ENCODE assay signal across 25 cellular contexts in genomic region chr2:84727315-84727714, GRCh38.
"Had no signal": no experiment of that assay in that cellular context is flagged by ENCODE, and none has a peak within 500 bp of the region (broad histone marks: within the 10 kb centered on the region; RNA-seq: fewer than 3 reads in every experiment).

No MANE protein-coding gene starts in this region.

- ATAC-seq: activated CD8-positive, alpha-beta T cell treated with anti-CD3 and anti-CD28 coated beads for 36 hours; activated naive CD8-positive, alpha-beta T cell treated with anti-CD3 and anti-CD28 coated beads, Interleukin-2, amount 50 U/mL, for 24 hours; T-cell; T-helper 17 cell had no signal

- H3K27ac Mint-ChIP-seq: activated B cell treated with CpG ODN at 0.5 μM for 24 hours; activated CD4-positive, alpha-beta memory T cell treated with anti-CD3 and anti-CD28 coated beads for 36 hours; activated CD8-positive, alpha-beta T cell treated with anti-CD3 and anti-CD28 coated beads for 36 hours; activated naive CD8-positive, alpha-beta T cell; activated naive CD8-positive, alpha-beta T cell treated with anti-CD3 and anti-CD28 coated beads, Interleukin-2, amount 10 ng/mL, durations not matched to agents 7 days and 5 days; activated naive CD8-positive, alpha-beta T cell treated with anti-CD3 and anti-CD28 coated beads, Interleukin-2, amount 50 U/mL, for 24 hours; activated T-helper 1 cell treated with anti-CD3 and anti-CD28 coated beads, Interleukin-12 subunit alpha, Interleukin-12 subunit beta, Interleukin-2, Interleukin-4 antibody, amounts not matched to agents 30 ng/mL and 10 ng/mL and 1 ng/mL, durations not matched to agents 14 hours and 24 hours and 36 hours; activated T-helper 2 cell treated with anti-CD3 and anti-CD28 coated beads, Interferon-gamma antibody, Interleukin-2, Interleukin-4, amounts not matched to agents 10 μg/mL and 5 μg/mL and 100 μg/mL, durations not matched to agents 14 hours and 24 hours and 36 hours; brain; T-cell; T-helper 17 cell had no signal

- H3K4me3 Mint-ChIP-seq: activated B cell treated with CpG ODN at 0.5 μM for 24 hours; activated CD4-positive, alpha-beta memory T cell treated with anti-CD3 and anti-CD28 coated beads for 36 hours; activated CD8-positive, alpha-beta T cell treated with anti-CD3 and anti-CD28 coated beads for 36 hours; activated naive CD8-positive, alpha-beta T cell; activated naive CD8-positive, alpha-beta T cell treated with anti-CD3 and anti-CD28 coated beads, Interleukin-2, amount 10 ng/mL, durations not matched to agents 7 days and 5 days; activated naive CD8-positive, alpha-beta T cell treated with anti-CD3 and anti-CD28 coated beads, Interleukin-2, amount 50 U/mL, for 24 hours; activated T-helper 1 cell treated with anti-CD3 and anti-CD28 coated beads, Interleukin-12 subunit alpha, Interleukin-12 subunit beta, Interleukin-2, Interleukin-4 antibody, amounts not matched to agents 30 ng/mL and 10 ng/mL and 1 ng/mL, durations not matched to agents 14 hours and 24 hours and 36 hours; brain; central memory CD8-positive, alpha-beta T cell; T-cell; T-helper 17 cell had no signal

- H3K27me3 Mint-ChIP-seq: activated CD4-positive, alpha-beta memory T cell treated with anti-CD3 and anti-CD28 coated beads for 36 hours; activated CD8-positive, alpha-beta T cell treated with anti-CD3 and anti-CD28 coated beads for 36 hours; activated naive CD8-positive, alpha-beta T cell; activated naive CD8-positive, alpha-beta T cell treated with anti-CD3 and anti-CD28 coated beads, Interleukin-2, amount 10 ng/mL, durations not matched to agents 7 days and 5 days; activated naive CD8-positive, alpha-beta T cell treated with anti-CD3 and anti-CD28 coated beads, Interleukin-2, amount 50 U/mL, for 24 hours; brain; central memory CD8-positive, alpha-beta T cell; T-cell; T-helper 17 cell had no signal

- H3K36me3 Mint-ChIP-seq: activated CD4-positive, alpha-beta memory T cell treated with anti-CD3 and anti-CD28 coated beads for 36 hours; brain had no signal

- H3K4me1 Mint-ChIP-seq: activated B cell treated with CpG ODN at 0.5 μM for 24 hours, brain had no signal

- DNase-seq: activated B cell treated with CpG ODN at 0.5 μM for 24 hours; activated CD4-positive, alpha-beta memory T cell treated with anti-CD3 and anti-CD28 coated beads for 36 hours; activated CD4-positive, alpha-beta T cell treated with anti-CD3 and anti-CD28 coated beads for 48 hours; activated CD4-positive, alpha-beta T cell treated with anti-CD3 and anti-CD28 coated beads, Interleukin-2, amount 50 U/mL, for 1 hour; activated CD4-positive, alpha-beta T cell treated with anti-CD3 and anti-CD28 coated beads, Interleukin-2, amount 50 U/mL, for 4 hours; activated CD4-positive, CD25-positive, alpha-beta regulatory T cell treated with anti-CD3 and anti-CD28 coated beads, Interleukin-2, amount 50 U/mL, for 72 hours; activated CD8-positive, alpha-beta memory T cell treated with anti-CD3 and anti-CD28 coated beads, Interleukin-2, amount 50 U/mL, for 4 hours; activated CD8-positive, alpha-beta T cell treated with anti-CD3 and anti-CD28 coated beads for 36 hours; activated effector memory CD4-positive, alpha-beta T cell treated with Interleukin-2 at 50 U/mL for 16 hours; activated gamma-delta T cell; activated naive CD4-positive, alpha-beta T cell treated with anti-CD3 and anti-CD28 coated beads, Interleukin-2, amount 50 U/mL, for 16 hours; activated naive CD8-positive, alpha-beta T cell treated with anti-CD3 and anti-CD28 coated beads, Interleukin-2, amount 10 ng/mL, durations not matched to agents 7 days and 5 days; activated naive CD8-positive, alpha-beta T cell treated with anti-CD3 and anti-CD28 coated beads, Interleukin-2, amount 50 U/mL, for 24 hours; activated T-cell treated with anti-CD3 and anti-CD28 coated beads, Interleukin-2, amount 50 U/mL, for 48 hours; amygdala; anterior cingulate cortex; caudate nucleus; cerebellar nuclear complex; T-cell; T-helper 17 cell had no signal

- H3K9me3 Mint-ChIP-seq: activated B cell treated with CpG ODN at 0.5 μM for 24 hours; activated T-helper 2 cell treated with anti-CD3 and anti-CD28 coated beads, Interferon-gamma antibody, Interleukin-2, Interleukin-4, amounts not matched to agents 10 μg/mL and 5 μg/mL and 100 μg/mL, durations not matched to agents 14 hours and 24 hours and 36 hours; brain; central memory CD8-positive, alpha-beta T cell; T-cell had no signal
